ENCODE assay signal across 30 cellular contexts in the genomic region with DNA sequence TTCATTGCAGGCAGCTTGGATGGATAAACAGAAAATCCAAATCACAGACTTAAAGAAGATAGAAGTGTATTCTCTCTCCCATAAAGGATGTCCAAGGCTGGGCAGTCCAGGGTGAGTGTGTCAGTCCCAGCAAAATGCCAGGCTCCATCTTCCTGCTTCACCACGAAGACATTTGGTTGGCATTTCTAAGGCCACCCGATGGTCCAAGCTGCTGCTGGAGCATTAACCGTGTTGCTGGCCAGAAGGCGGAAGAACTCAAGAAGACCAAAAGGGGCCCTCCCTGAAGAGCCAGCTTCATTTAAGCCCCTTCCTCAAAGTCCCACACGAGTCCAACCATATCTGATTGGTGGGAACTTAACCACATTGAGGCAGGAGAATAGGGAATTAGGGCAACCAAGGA. TPM values are rescaled to one million over a fixed set of nuclear protein-coding genes. Genes with fewer than 3 reads are reported as not detected.
"Had no signal": no experiment of that assay in that cellular context is flagged by ENCODE, and none has a peak within 500 bp of the region (broad histone marks: within the 10 kb centered on the region; RNA-seq: fewer than 3 reads in every experiment).

No MANE protein-coding gene starts in this region.

- DNase-seq: glutamatergic neuron; heart left ventricle; islet precursor cell; left ventricle myocardium inferior; mesendoderm; midbrain; mucosa of descending colon; naive thymus-derived CD4-positive, alpha-beta T cell; nucleus accumbens; stimulated activated CD4-positive, alpha-beta T cell treated with anti-CD3 and anti-CD28 coated beads, Interleukin-2, amount 100 ng/mL, for 24 hours; stimulated activated CD4-positive, alpha-beta T cell treated with anti-CD3 and anti-CD28 coated beads, Interleukin-4, amount 100 ng/mL, for 24 hours; stimulated activated naive CD4-positive, alpha-beta T cell treated with Interleukin-2 at 50 U/mL for 16 hours; stimulated activated naive CD8-positive, alpha-beta T cell treated with anti-CD3 and anti-CD28 coated beads, Interleukin-15, amount 100 ng/mL, for 72 hours; substantia nigra; testis; thyroid gland; transverse colon; upper lobe of right lung had no signal

- H3K9me3 Mint-ChIP-seq: natural killer cell treated with Interleukin-12 subunit alpha and Interleukin-12 subunit beta and Interleukin-15 and Interleukin-18, amount 100 ng/mL, for 72 hours; stimulated activated memory B cell treated with anti-CD40 and anti-IgM and Interleukin-4, amounts not matched to agents 10 μg/mL and 1 μg/mL and 100 μg/mL, for 72 hours; stimulated activated naive CD8-positive, alpha-beta T cell treated with anti-CD3 and anti-CD28 coated beads, Interleukin-15, amount 100 ng/mL, for 72 hours had no signal

- H3K36me3 Mint-ChIP-seq: naive thymus-derived CD4-positive, alpha-beta T cell; natural killer cell treated with Interleukin-12 subunit alpha and Interleukin-12 subunit beta and Interleukin-15 and Interleukin-18, amount 100 ng/mL, for 72 hours; stimulated activated memory B cell treated with anti-CD40 and anti-IgM and Interleukin-4, amounts not matched to agents 10 μg/mL and 1 μg/mL and 100 μg/mL, for 72 hours had no signal

- H3K9me3 ChIP-seq: heart left ventricle, left ventricle myocardium inferior, mucosa of descending colon, right atrium auricular region, testis, thyroid gland, transverse colon, upper lobe of right lung had no signal

- H3K4me3 ChIP-seq: heart left ventricle, hepatocyte, left ventricle myocardium inferior, lung, mucosa of descending colon, right atrium auricular region, smooth muscle cell, testis, thyroid gland, transverse colon, upper lobe of right lung had no signal

- H3K27ac ChIP-seq: heart left ventricle, hepatocyte, left ventricle myocardium inferior, parathyroid adenoma, right atrium auricular region, thyroid gland, transverse colon, upper lobe of right lung had no signal

- H3K36me3 ChIP-seq: heart left ventricle, left ventricle myocardium inferior, right atrium auricular region, thyroid gland, transverse colon, upper lobe of right lung had no signal

- H3K27ac Mint-ChIP-seq: naive thymus-derived CD4-positive, alpha-beta T cell; natural killer cell treated with Interleukin-12 subunit alpha and Interleukin-12 subunit beta and Interleukin-15 and Interleukin-18, amount 100 ng/mL, for 72 hours; progenitor cell of endocrine pancreas; stimulated activated memory B cell treated with anti-CD40 and anti-IgM and Interleukin-4, amounts not matched to agents 10 μg/mL and 1 μg/mL and 100 μg/mL, for 72 hours; stimulated activated naive CD8-positive, alpha-beta T cell treated with anti-CD3 and anti-CD28 coated beads, Interleukin-15, amount 100 ng/mL, for 72 hours had no signal

- H3K27me3 ChIP-seq: hepatocyte, right atrium auricular region, testis, thyroid gland had no signal

- ATAC-seq: heart left ventricle; mucosa of descending colon; naive thymus-derived CD4-positive, alpha-beta T cell; natural killer cell treated with Interleukin-12 subunit alpha and Interleukin-12 subunit beta and Interleukin-15 and Interleukin-18, amount 100 ng/mL, for 72 hours; stimulated activated memory B cell treated with anti-CD40 and anti-IgM and Interleukin-4, amounts not matched to agents 10 μg/mL and 1 μg/mL and 100 μg/mL, for 72 hours; stimulated activated naive CD8-positive, alpha-beta T cell treated with anti-CD3 and anti-CD28 coated beads, Interleukin-15, amount 100 ng/mL, for 72 hours; upper lobe of right lung had no signal

- H3K4me1 ChIP-seq: parathyroid adenoma had no signal

- H2AFZ ChIP-seq: hepatocyte, parathyroid adenoma had no signal

- H3K79me2 ChIP-seq: hepatocyte, parathyroid adenoma had no signal

- H3K9ac ChIP-seq: parathyroid adenoma had no signal

- H3K4me2 ChIP-seq: hepatocyte, smooth muscle cell had no signal

- H3K4me3 Mint-ChIP-seq: naive thymus-derived CD4-positive, alpha-beta T cell; natural killer cell treated with Interleukin-12 subunit alpha and Interleukin-12 subunit beta and Interleukin-15 and Interleukin-18, amount 100 ng/mL, for 72 hours; stimulated activated memory B cell treated with anti-CD40 and anti-IgM and Interleukin-4, amounts not matched to agents 10 μg/mL and 1 μg/mL and 100 μg/mL, for 72 hours; stimulated activated naive CD8-positive, alpha-beta T cell treated with anti-CD3 and anti-CD28 coated beads, Interleukin-15, amount 100 ng/mL, for 72 hours had no signal

RNA-seq across cellular contexts. Expression of gene CYP11A1, which starts 3.0 kb away (rescaled TPM):
- total RNA-seq: myocyte, osteocyte, pulmonary artery endothelial cell had no signal
- polyA plus RNA-seq: naive thymus-derived CD4-positive, alpha-beta T cell; neural cell had no signal
